ENCODE assay signal across 8 cellular contexts in genomic region chr12:57835366-57836288, GRCh38. TPM values are rescaled to one million over a fixed set of nuclear protein-coding genes. Genes with fewer than 3 reads are reported as not detected.
DNase-seq lines count a peak whose midpoint lies in the region; ATAC-seq and TF ChIP-seq lines count a peak whose summit lies in the region.

No MANE protein-coding gene starts in this region.

- H3K27me3 Mint-ChIP-seq in activated naive CD8-positive, alpha-beta T cell treated with anti-CD3 and anti-CD28 coated beads, Interleukin-2, amount 10 ng/mL, durations not matched to agents 7 days and 5 days, result no peaks in the 10 kb centered on the region

- H3K4me1 Mint-ChIP-seq in activated naive CD8-positive, alpha-beta T cell treated with anti-CD3 and anti-CD28 coated beads, Interleukin-2, amount 10 ng/mL, durations not matched to agents 7 days and 5 days, result peaks cover 68% of the 10 kb centered on the region

- ATAC-seq in activated naive CD8-positive, alpha-beta T cell treated with anti-CD3 and anti-CD28 coated beads, Interleukin-2, amount 10 ng/mL, durations not matched to agents 7 days and 5 days (ENCODE audit: low read depth), result no peak
- ATAC-seq in lung (ENCODE audit: insufficient read depth, low FRiP score), result no peak
- no peak for ATAC-seq in GM18867 (IDR thresholded peaks at IDR 0.05; ENCODE audit: unreplicated experiment)
- ATAC-seq in HG02763 (IDR thresholded peaks at IDR 0.05; ENCODE audit: unreplicated experiment), result no peak

- H3K27ac ChIP-seq in left ventricle myocardium inferior (replicated peaks) (peak overlapping the region; percentile 100), lung (ENCODE audit: low read depth in 1 of 2, low read length in 1 of 2) (peak overlapping the region; percentile 59 to 90), uterus (peak overlapping the region; percentile 53 to 96)

- H3K9me3 Mint-ChIP-seq in activated naive CD8-positive, alpha-beta T cell treated with anti-CD3 and anti-CD28 coated beads, Interleukin-2, amount 10 ng/mL, durations not matched to agents 7 days and 5 days, result no peaks in the 10 kb centered on the region

- H3K36me3 ChIP-seq in left ventricle myocardium inferior (no peaks in the 10 kb centered on the region), lung (ENCODE audit: control insufficient read depth in 2 of 2, insufficient read depth in 2 of 2, low read length in 2 of 2) (no peaks in the 10 kb centered on the region), uterus (no peaks in the 10 kb centered on the region)

- peak overlapping the region; percentile 66 for H3K4me3 Mint-ChIP-seq in activated naive CD8-positive, alpha-beta T cell treated with anti-CD3 and anti-CD28 coated beads, Interleukin-2, amount 10 ng/mL, durations not matched to agents 7 days and 5 days

- no peak for TF ChIP-seq CTCF in left ventricle myocardium inferior (IDR thresholded peaks at IDR 0.05; ENCODE audit: borderline replicate concordance)
- TF ChIP-seq CTCF in lung (IDR thresholded peaks at IDR 0.05; ENCODE audit: control extremely low read depth, extremely low read depth), result no peak
- TF ChIP-seq CTCF in uterus (IDR thresholded peaks at IDR 0.05), result no peak

- H3K9me3 ChIP-seq in left ventricle myocardium inferior (replicated peaks) (no peaks in the 10 kb centered on the region), lung (ENCODE audit: control insufficient read depth in 2 of 2, insufficient read depth in 1 of 2, low read length in 1 of 2) (no peaks in the 10 kb centered on the region), uterus (no peaks in the 10 kb centered on the region)

- POLR2A ChIA-PET in activated naive CD8-positive, alpha-beta T cell treated with anti-CD3 and anti-CD28 coated beads, Interleukin-2, amount 10 ng/mL, durations not matched to agents 7 days and 5 days (lab: Charles Lee), result interaction anchor here (0.5 to 4.0 kb wide), 6 partner anchors 10 to 107 kb away, joined by 3 to 41 read pairs (median 4); partner anchors contain the start of genes AVIL and CTDSP2

- H3K36me3 Mint-ChIP-seq in activated naive CD8-positive, alpha-beta T cell treated with anti-CD3 and anti-CD28 coated beads, Interleukin-2, amount 10 ng/mL, durations not matched to agents 7 days and 5 days, result no peaks in the 10 kb centered on the region

- peak overlapping the region; percentile 93 for H3K27ac Mint-ChIP-seq in activated naive CD8-positive, alpha-beta T cell treated with anti-CD3 and anti-CD28 coated beads, Interleukin-2, amount 10 ng/mL, durations not matched to agents 7 days and 5 days

- H3K4me1 ChIP-seq in left ventricle myocardium inferior (peaks cover 100% of the 10 kb centered on the region), lung (ENCODE audit: control insufficient read depth in 2 of 2, insufficient read depth in 2 of 2, low read length in 2 of 2) (peaks cover 61 to 71% of the 10 kb centered on the region in 2 donors), uterus (peaks cover 30 to 71% of the 10 kb centered on the region in 2 donors)

- DNase-seq in left ventricle myocardium inferior (no peak), cardiac septum (ENCODE audit: low spot score) (no peak), lung (ENCODE audit: low spot score) (no peak), uterus (no peak), kidney tubule cell (ENCODE audit: low spot score) (no peak)
- no peak for DNase-seq in activated naive CD8-positive, alpha-beta T cell treated with anti-CD3 and anti-CD28 coated beads, Interleukin-2, amount 10 ng/mL, durations not matched to agents 7 days and 5 days

- no peaks in the 10 kb centered on the region for H3K27me3 ChIP-seq in left ventricle myocardium inferior (ENCODE audit: low read depth)
- no peaks in the 10 kb centered on the region for H3K27me3 ChIP-seq in lung (ENCODE audit: control insufficient read depth, insufficient read depth)
- no peaks in the 10 kb centered on the region for H3K27me3 ChIP-seq in uterus

- TF ChIP-seq POLR2A in uterus (IDR thresholded peaks at IDR 0.05), result no peak

- intact Hi-C loops in left ventricle myocardium inferior (cut with micrococcal nuclease) (no loop called here), cardiac septum (cut with DNase I) (no loop called here), uterus (cut with DNase I; ENCODE audit: low total_unique reads) (no loop called here)

- WGBS in lung, 2 donors, result 23 to 36% methylated on average over 9 of the region's 9 CpGs

- peak overlapping the region; percentile 95 for H3K4me3 ChIP-seq in left ventricle myocardium inferior
- H3K4me3 ChIP-seq in lung, result no peak overlapping the region
- H3K4me3 ChIP-seq in uterus, result peak overlapping the region in 1 of 2 donors; percentile 28

RNA-seq across cellular contexts. Expression of gene CTDSP2, which starts 10.9 kb away (rescaled TPM):
- total RNA-seq in left ventricle myocardium inferior (82.6 TPM), cardiac septum (89.2 TPM), lung (100 to 1,000 TPM; 162 to 179 TPM), uterus (100 to 1,000 TPM in 2 of 4 donors, 10 to 100 TPM in 2; 66.2 to 212 (median 90.9) TPM)
- 100 to 1,000 TPM; 161 TPM for total RNA-seq in activated naive CD8-positive, alpha-beta T cell treated with anti-CD3 and anti-CD28 coated beads, Interleukin-2, amount 10 ng/mL, durations not matched to agents 7 days and 5 days
- polyA plus RNA-seq in lung, result 100 to 1,000 TPM in 1 of 2 donors, 10 to 100 TPM in 1; 46.8 to 104 TPM

RNA-seq across cellular contexts. Expression of gene AVIL, which starts 17.1 kb away (rescaled TPM):
- 2.1 TPM for total RNA-seq in left ventricle myocardium inferior
- total RNA-seq in cardiac septum, result 3.5 TPM
- total RNA-seq in activated naive CD8-positive, alpha-beta T cell treated with anti-CD3 and anti-CD28 coated beads, Interleukin-2, amount 10 ng/mL, durations not matched to agents 7 days and 5 days, result 1 to 10 TPM; 5.0 to 7.1 TPM
- total RNA-seq in lung, result 1 to 10 TPM; 8.1 to 9.7 TPM
- polyA plus RNA-seq in lung, result 10 to 100 TPM in 1 of 2 donors, 1 to 10 TPM in 1; 4.3 to 11.7 TPM
- 10 to 100 TPM in 1 of 4 donors, 1 to 10 TPM in 2, not detected in 1; 4.4 to 21.8 (median 5.1) TPM for total RNA-seq in uterus

RNA-seq across cellular contexts. Expression of gene TSFM, which starts 53.0 kb away (rescaled TPM):
- total RNA-seq in left ventricle myocardium inferior (53.7 TPM), cardiac septum (47.7 TPM), lung (10 to 100 TPM; 17.1 to 28.0 TPM), uterus (10 to 100 TPM in 3 of 4 donors, 1 to 10 TPM in 1; 8.2 to 22.3 (median 16.7) TPM)
- total RNA-seq in activated naive CD8-positive, alpha-beta T cell treated with anti-CD3 and anti-CD28 coated beads, Interleukin-2, amount 10 ng/mL, durations not matched to agents 7 days and 5 days, result 10 to 100 TPM; 23.0 to 24.4 TPM
- polyA plus RNA-seq in lung, result 10 to 100 TPM; 23.9 to 40.0 TPM
